8 cellular contexts compared by ENCODE assay signal in the genomic region with DNA sequence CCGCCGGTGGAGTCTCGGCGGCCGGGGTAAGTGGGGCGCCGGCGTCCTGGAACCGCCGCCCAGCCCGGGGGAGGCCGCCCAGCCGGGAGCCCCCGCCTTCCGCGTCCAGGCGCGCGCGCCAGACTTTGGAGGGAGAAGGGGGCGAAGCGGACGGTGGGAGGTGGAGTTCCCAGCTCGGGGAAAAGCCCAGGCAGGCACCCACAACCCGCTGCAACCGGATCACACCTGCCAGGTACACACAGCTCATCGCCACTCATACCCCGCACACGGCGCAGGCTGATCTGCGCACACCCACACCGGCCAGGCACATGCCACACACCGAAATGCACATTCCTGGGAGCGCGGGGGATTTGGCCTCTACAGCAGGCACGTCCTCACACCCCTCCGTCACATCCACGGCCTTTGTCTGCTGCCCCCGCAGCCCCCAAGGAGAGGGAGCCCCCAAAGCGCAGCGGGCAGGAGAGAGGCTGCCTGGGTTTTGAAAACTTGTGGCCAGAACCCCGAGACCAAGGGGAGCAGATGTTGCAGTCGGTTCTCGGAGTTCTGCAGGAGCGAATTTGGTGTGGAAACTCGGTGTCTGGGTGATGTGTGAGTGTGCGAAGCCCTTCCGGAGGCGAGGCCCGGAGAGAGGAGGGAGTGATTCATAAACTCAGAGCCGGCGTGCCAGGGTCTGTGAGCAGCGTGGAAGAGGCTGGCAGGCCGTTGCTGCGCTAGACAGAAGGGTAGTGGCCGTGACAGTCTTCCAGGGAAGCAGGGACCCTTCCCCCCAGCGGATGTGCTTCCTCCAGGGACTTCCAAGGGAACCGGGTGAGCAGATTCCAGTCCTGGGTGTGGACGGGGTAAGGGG. TPM values are rescaled to one million over a fixed set of nuclear protein-coding genes. Genes with fewer than 3 reads are reported as not detected.
A peak's percentile ranks its signal among the peaks of the same experiment; 100 is the strongest.
DNase-seq lines count a peak whose midpoint lies in the region; ATAC-seq and TF ChIP-seq lines count a peak whose summit lies in the region.

No MANE protein-coding gene starts in this region.

- H3K9me3 Mint-ChIP-seq in WTC11: no peaks in the 10 kb centered on the region
- no peaks in the 10 kb centered on the region for H3K9me3 Mint-ChIP-seq in dendritic cell treated with granulocyte-macrophage colony-stimulating factor and Interleukin-4, amounts not matched to agents 40 ng/mL and 50 ng/mL, for 4 days

- H3K36me3 ChIP-seq in HAP-1 (replicated peaks): no peaks in the 10 kb centered on the region
- no peaks in the 10 kb centered on the region for H3K36me3 ChIP-seq in lower lobe of right lung

- peaks cover 49% of the 10 kb centered on the region for H3K27me3 Mint-ChIP-seq in WTC11 (ENCODE audit: low read depth)
- H3K27me3 Mint-ChIP-seq in dendritic cell treated with granulocyte-macrophage colony-stimulating factor and Interleukin-4, amounts not matched to agents 40 ng/mL and 50 ng/mL, for 4 days: peaks cover 73% of the 10 kb centered on the region

- H3K4me1 Mint-ChIP-seq in WTC11: peaks cover 36% of the 10 kb centered on the region
- peaks cover 7% of the 10 kb centered on the region for H3K4me1 Mint-ChIP-seq in dendritic cell treated with granulocyte-macrophage colony-stimulating factor and Interleukin-4, amounts not matched to agents 40 ng/mL and 50 ng/mL, for 4 days (ENCODE audit: low read depth)

- POLR2A ChIA-PET in WTC11 (lab: Charles Lee): interaction anchor here (0.8 to 1.3 kb wide), 2 partner anchors 80 to 377 kb away, joined by 3 to 4 read pairs; no protein-coding TSS in a partner anchor

- no peaks in the 10 kb centered on the region for H3K36me3 Mint-ChIP-seq in WTC11
- no peaks in the 10 kb centered on the region for H3K36me3 Mint-ChIP-seq in dendritic cell treated with granulocyte-macrophage colony-stimulating factor and Interleukin-4, amounts not matched to agents 40 ng/mL and 50 ng/mL, for 4 days (ENCODE audit: low read depth)

- no peak overlapping the region for H3K27ac Mint-ChIP-seq in WTC11
- H3K27ac Mint-ChIP-seq in dendritic cell treated with granulocyte-macrophage colony-stimulating factor and Interleukin-4, amounts not matched to agents 40 ng/mL and 50 ng/mL, for 4 days: no peak overlapping the region

- TF ChIP-seq CTCF in WTC11 (IDR thresholded peaks at IDR 0.05) (no peak), lower lobe of right lung (IDR thresholded peaks at IDR 0.05) (no peak)

- CTCF ChIA-PET in WTC11 (lab: Charles Lee): interaction anchor here (0.6 to 2.8 kb wide), 7 partner anchors 9 to 106 kb away, joined by 3 to 20 read pairs (median 5); no protein-coding TSS in a partner anchor

- peak overlapping the region; percentile 92 for H3K27ac ChIP-seq in lower lobe of right lung

- H3K4me3 Mint-ChIP-seq in WTC11: peak overlapping the region; percentile 87
- peak overlapping the region; percentile 47 for H3K4me3 Mint-ChIP-seq in dendritic cell treated with granulocyte-macrophage colony-stimulating factor and Interleukin-4, amounts not matched to agents 40 ng/mL and 50 ng/mL, for 4 days

- DNase-seq in HAP-1 (ENCODE audit: low spot score in 2 of 2) (peak; percentile 8 to 57), WTC11 (ENCODE audit: low spot score) (peak; percentile 60), lower lobe of right lung (peak; percentile 57), GDM1 (lab: John Stamatoyannopoulos, UW) (no peak)
- peak; percentile 67 for DNase-seq in stimulated activated CD8-positive, alpha-beta memory T cell treated with anti-CD3 and anti-CD28 coated beads, Interleukin-4, amount 100 ng/mL, for 48 hours

- ATAC-seq in WTC11: peak; percentile 55
- ATAC-seq in lower lobe of right lung: peak; percentile 59 to 70
- no peak for ATAC-seq in GM18870 (IDR thresholded peaks at IDR 0.05; ENCODE audit: unreplicated experiment)
- no peak for ATAC-seq in GM21390 (IDR thresholded peaks at IDR 0.05; ENCODE audit: unreplicated experiment)

- H3K9me3 ChIP-seq in HAP-1 (no peaks in the 10 kb centered on the region), lower lobe of right lung (no peaks in the 10 kb centered on the region)

- H3K4me3 ChIP-seq in HAP-1: peak overlapping the region; percentile 53
- H3K4me3 ChIP-seq in lower lobe of right lung: peak overlapping the region; percentile 67

- H3K27me3 ChIP-seq in HAP-1 (ENCODE audit: low read depth) (no peaks in the 10 kb centered on the region), lower lobe of right lung (ENCODE audit: low read depth) (peaks cover 12% of the 10 kb centered on the region)

- intact Hi-C loops in dendritic cell treated with granulocyte-macrophage colony-stimulating factor and Interleukin-4, amounts not matched to agents 40 ng/mL and 50 ng/mL, for 4 days (cut with micrococcal nuclease): no loop called here
- intact Hi-C loops in lower lobe of right lung (cut with DNase I): no loop called here

- H3K4me1 ChIP-seq in HAP-1 (peaks cover 24% of the 10 kb centered on the region), lower lobe of right lung (peaks cover 35% of the 10 kb centered on the region)

- in situ Hi-C loops in HAP-1 (cut with MboI; ENCODE audit: low sequenced_read_pairs): loop anchor here (25.0 kb wide), 1 partner anchor 247 kb away; a partner anchor contains a TSS

TF ChIP-seq in WTC11, 78 proteins besides CTCF, POLR2A, EP300 and RAD21 (continues in another document):
- no peak for TF ChIP-seq TEAD4 (CRISPR knock-in tag; IDR thresholded peaks at IDR 0.05)
- TF ChIP-seq, protein P1, sequence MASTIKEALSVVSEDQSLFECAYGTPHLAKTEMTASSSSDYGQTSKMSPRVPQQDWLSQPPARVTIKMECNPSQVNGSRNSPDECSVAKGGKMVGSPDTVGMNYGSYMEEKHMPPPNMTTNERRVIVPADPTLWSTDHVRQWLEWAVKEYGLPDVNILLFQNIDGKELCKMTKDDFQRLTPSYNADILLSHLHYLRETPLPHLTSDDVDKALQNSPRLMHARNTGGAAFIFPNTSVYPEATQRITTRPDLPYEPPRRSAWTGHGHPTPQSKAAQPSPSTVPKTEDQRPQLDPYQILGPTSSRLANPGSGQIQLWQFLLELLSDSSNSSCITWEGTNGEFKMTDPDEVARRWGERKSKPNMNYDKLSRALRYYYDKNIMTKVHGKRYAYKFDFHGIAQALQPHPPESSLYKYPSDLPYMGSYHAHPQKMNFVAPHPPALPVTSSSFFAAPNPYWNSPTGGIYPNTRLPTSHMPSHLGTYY (CRISPR knock-in tag; IDR thresholded peaks at IDR 0.05): no peak
- TF ChIP-seq, protein P2, sequence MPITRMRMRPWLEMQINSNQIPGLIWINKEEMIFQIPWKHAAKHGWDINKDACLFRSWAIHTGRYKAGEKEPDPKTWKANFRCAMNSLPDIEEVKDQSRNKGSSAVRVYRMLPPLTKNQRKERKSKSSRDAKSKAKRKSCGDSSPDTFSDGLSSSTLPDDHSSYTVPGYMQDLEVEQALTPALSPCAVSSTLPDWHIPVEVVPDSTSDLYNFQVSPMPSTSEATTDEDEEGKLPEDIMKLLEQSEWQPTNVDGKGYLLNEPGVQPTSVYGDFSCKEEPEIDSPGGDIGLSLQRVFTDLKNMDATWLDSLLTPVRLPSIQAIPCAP (CRISPR knock-in tag; IDR thresholded peaks at IDR 0.05): no peak
- no peak for TF ChIP-seq PRRX2 (CRISPR knock-in tag; IDR thresholded peaks at IDR 0.05)
- TF ChIP-seq ZNF232 (CRISPR knock-in tag; IDR thresholded peaks at IDR 0.05): 0 out of 2 replicates have a peak, but pooled peaks have one; percentile 17
- TF ChIP-seq KAT7 (CRISPR knock-in tag; IDR thresholded peaks at IDR 0.05; ENCODE audit: borderline replicate concordance): 0 out of 2 replicates have a peak, but pooled peaks have one; percentile 6
- TF ChIP-seq ESRRA (CRISPR knock-in tag; IDR thresholded peaks at IDR 0.05; ENCODE audit: borderline replicate concordance): no peak
- TF ChIP-seq JAZF1 (CRISPR knock-in tag; IDR thresholded peaks at IDR 0.05): no peak
- TF ChIP-seq, protein P3, sequence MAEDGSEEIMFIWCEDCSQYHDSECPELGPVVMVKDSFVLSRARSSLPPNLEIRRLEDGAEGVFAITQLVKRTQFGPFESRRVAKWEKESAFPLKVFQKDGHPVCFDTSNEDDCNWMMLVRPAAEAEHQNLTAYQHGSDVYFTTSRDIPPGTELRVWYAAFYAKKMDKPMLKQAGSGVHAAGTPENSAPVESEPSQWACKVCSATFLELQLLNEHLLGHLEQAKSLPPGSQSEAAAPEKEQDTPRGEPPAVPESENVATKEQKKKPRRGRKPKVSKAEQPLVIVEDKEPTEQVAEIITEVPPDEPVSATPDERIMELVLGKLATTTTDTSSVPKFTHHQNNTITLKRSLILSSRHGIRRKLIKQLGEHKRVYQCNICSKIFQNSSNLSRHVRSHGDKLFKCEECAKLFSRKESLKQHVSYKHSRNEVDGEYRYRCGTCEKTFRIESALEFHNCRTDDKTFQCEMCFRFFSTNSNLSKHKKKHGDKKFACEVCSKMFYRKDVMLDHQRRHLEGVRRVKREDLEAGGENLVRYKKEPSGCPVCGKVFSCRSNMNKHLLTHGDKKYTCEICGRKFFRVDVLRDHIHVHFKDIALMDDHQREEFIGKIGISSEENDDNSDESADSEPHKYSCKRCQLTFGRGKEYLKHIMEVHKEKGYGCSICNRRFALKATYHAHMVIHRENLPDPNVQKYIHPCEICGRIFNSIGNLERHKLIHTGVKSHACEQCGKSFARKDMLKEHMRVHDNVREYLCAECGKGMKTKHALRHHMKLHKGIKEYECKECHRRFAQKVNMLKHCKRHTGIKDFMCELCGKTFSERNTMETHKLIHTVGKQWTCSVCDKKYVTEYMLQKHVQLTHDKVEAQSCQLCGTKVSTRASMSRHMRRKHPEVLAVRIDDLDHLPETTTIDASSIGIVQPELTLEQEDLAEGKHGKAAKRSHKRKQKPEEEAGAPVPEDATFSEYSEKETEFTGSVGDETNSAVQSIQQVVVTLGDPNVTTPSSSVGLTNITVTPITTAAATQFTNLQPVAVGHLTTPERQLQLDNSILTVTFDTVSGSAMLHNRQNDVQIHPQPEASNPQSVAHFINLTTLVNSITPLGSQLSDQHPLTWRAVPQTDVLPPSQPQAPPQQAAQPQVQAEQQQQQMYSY (CRISPR knock-in tag; IDR thresholded peaks at IDR 0.05): no peak
- TF ChIP-seq, protein P4, sequence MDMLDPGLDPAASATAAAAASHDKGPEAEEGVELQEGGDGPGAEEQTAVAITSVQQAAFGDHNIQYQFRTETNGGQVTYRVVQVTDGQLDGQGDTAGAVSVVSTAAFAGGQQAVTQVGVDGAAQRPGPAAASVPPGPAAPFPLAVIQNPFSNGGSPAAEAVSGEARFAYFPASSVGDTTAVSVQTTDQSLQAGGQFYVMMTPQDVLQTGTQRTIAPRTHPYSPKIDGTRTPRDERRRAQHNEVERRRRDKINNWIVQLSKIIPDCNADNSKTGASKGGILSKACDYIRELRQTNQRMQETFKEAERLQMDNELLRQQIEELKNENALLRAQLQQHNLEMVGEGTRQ (CRISPR knock-in tag; IDR thresholded peaks at IDR 0.05): no peak

RNA-seq across cellular contexts. Expression of a gene that starts 0.7 kb away (rescaled TPM):
- 5.6 to 7.0 TPM (median 5.9 TPM) in 3 replicates for total RNA-seq in WTC11 (2021)
- total RNA-seq in lower lobe of right lung: 12.0 TPM

Comparison
In these comparisons a context has a peak if more than half of its experiments do, and no peak if none do; other contexts are left out.
1. ATAC-seq: peak in WTC11 (single experiment) and lower lobe of right lung (2 of 2); none in GM18870 (single experiment) and GM21390 (single experiment).